1 cellular context compared by ENCODE assay signal in the genomic region with DNA sequence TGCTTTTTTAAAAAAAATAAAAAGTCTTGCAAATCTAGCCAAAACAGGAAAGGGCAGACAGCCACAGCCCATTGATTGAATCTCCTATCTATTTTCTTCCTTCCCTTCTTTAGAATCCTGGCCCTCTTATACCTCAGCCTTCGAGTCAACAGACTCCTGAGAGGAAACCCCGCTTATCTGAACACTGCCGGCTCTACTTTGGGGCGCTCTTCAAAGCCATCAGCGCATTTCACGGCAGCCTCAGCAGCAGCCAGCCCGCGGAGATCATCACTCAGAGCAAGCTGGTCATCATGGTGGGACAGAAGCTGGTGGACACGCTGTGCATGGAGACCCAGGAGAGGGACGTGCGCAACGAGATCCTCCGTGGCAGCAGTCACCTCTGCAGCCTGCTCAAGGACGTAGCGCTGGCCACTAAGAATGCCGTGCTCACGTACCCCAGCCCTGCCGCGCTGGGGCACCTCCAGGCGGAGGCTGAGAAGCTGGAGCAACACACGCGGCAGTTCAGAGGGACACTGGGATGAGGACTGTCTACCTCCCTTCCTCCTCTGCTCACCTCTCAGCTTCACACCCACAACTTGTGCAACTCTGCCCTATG.
TF ChIP-seq lines count a peak whose summit lies in the region.

No MANE protein-coding gene starts in this region.

TF ChIP-seq in IMR-90, 13 proteins besides CTCF, POLR2A, EP300 and RAD21:
- TF ChIP-seq, protein P1, sequence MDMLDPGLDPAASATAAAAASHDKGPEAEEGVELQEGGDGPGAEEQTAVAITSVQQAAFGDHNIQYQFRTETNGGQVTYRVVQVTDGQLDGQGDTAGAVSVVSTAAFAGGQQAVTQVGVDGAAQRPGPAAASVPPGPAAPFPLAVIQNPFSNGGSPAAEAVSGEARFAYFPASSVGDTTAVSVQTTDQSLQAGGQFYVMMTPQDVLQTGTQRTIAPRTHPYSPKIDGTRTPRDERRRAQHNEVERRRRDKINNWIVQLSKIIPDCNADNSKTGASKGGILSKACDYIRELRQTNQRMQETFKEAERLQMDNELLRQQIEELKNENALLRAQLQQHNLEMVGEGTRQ (IDR thresholded peaks at IDR 0.05; ENCODE audit: low read depth, low read length), result no peak
